Comparison of ENCODE assay signal across 16 cellular contexts in the genomic region with DNA sequence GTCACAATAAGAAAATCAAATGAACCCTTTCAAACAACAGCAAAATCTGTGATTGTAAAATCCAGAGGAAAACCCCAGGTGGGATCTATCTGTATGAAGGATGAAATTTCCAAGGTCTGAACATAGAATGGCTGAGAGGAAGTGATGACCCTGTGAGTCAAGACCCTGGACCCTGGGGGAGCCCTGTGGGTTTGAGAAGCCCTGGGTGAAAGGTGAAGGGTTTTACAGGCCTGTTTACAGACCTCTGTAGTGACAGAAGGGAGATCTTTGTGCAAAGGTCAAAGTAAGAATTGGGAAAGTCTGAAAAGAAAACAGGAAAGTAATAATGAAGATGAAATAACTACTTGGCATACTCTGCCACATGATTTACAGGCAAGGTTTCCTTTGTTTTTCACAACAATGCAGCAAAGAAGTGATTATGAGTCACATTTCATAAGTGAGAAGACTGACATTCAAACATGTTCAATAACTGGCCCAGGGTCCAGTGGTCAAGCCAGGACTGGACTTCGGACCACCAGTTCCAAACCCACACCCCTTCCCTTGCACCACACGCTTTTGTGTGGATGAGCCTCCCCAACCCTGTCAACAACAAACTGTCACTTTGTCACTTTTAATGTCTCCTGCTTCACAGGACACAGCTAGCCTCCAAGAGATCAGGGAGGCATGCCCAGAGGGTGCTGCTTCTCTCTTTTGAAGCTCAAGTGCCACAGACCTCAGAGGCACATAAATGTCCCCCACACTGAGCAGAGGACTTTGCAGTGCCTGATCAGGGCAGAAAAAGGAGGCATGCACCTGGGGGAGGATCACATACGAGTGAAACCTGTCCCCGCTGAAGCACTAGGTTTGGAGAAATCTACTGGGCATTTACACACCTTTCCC. TPM values are rescaled to one million over a fixed set of nuclear protein-coding genes. Genes with fewer than 3 reads are reported as not detected.
A peak's percentile ranks its signal among the peaks of the same experiment; 100 is the strongest.
DNase-seq lines count a peak whose midpoint lies in the region; ATAC-seq and TF ChIP-seq lines count a peak whose summit lies in the region.
"Had no signal": no experiment of that assay in that cellular context is flagged by ENCODE, and none has a peak within 500 bp of the region (broad histone marks: within the 10 kb centered on the region; RNA-seq: fewer than 3 reads in every experiment).

No MANE protein-coding gene starts in this region.

- H3K9me3 ChIP-seq in tibial artery, result no peaks in the 10 kb centered on the region
- H3K9me3 ChIP-seq: upper lobe of left lung had no signal

- H3K27ac ChIP-seq in tibial artery, result no peak overlapping the region

- H3K4me1 ChIP-seq in tibial artery, result no peaks in the 10 kb centered on the region

- DNase-seq in GM12864 (ENCODE audit: low read depth), result no peak
- peak; percentile 35 for DNase-seq in dermis blood vessel endothelial cell
- no peak for DNase-seq in tibial artery
- no peak for DNase-seq in NCI-H128 (lab: John Stamatoyannopoulos, UW; ENCODE audit: unreplicated experiment)
- DNase-seq in GM19238 (ENCODE audit: insufficient read length, low spot score), result no peak
- no peak for DNase-seq in SW 1271 (lab: John Stamatoyannopoulos, UW)
- DNase-seq: CD4-positive, alpha-beta T cell; mammary epithelial cell; NCI-H226; SHP77 treated with DMSO at 0.1 percent for 48 hours; upper lobe of left lung had no signal

- TF ChIP-seq CTCF in GM12864 (IDR thresholded peaks at IDR 0.05; ENCODE audit: low read depth, low read length, missing control alignments), result no peak
- no peak for TF ChIP-seq CTCF in tibial artery (IDR thresholded peaks at IDR 0.05)

- intact Hi-C loops in tibial artery (cut with DNase I; ENCODE audit: low total_unique reads), result no loop called here

- no peaks in the 10 kb centered on the region for H3K27me3 ChIP-seq in tibial artery
- H3K27me3 ChIP-seq: upper lobe of left lung had no signal

- H3K36me3 ChIP-seq in tibial artery, result no peaks in the 10 kb centered on the region
- H3K36me3 ChIP-seq: upper lobe of left lung had no signal

- H3K4me3 ChIP-seq in GM12864 (ENCODE audit: low read depth, low read length), result peak overlapping the region; percentile 71
- no peak overlapping the region for H3K4me3 ChIP-seq in tibial artery
- H3K4me3 ChIP-seq: coronary artery, upper lobe of left lung had no signal

- ATAC-seq in GM19397 (IDR thresholded peaks at IDR 0.05; ENCODE audit: unreplicated experiment) (peak; percentile 7), HG03460 (IDR thresholded peaks at IDR 0.05; ENCODE audit: unreplicated experiment) (peak; percentile 7)

RNA-seq across cellular contexts. Expression of gene CD86, which starts 21.5 kb away (rescaled TPM):
- total RNA-seq in dermis blood vessel endothelial cell, result not detected in 2 replicates
- total RNA-seq: glomerular endothelial cell had no signal

RNA-seq across cellular contexts. Expression of gene ILDR1, which starts 54.6 kb away (rescaled TPM):
- not detected in 2 replicates for total RNA-seq in dermis blood vessel endothelial cell
- total RNA-seq: activated naive CD4-positive, alpha-beta T cell treated with anti-CD3 and anti-CD28 coated beads, Interleukin-2, amount 50 U/mL, for 72 hours; CD4-positive, alpha-beta T cell; glomerular endothelial cell had no signal
